11 cellular contexts compared by ENCODE assay signal in the genomic region with DNA sequence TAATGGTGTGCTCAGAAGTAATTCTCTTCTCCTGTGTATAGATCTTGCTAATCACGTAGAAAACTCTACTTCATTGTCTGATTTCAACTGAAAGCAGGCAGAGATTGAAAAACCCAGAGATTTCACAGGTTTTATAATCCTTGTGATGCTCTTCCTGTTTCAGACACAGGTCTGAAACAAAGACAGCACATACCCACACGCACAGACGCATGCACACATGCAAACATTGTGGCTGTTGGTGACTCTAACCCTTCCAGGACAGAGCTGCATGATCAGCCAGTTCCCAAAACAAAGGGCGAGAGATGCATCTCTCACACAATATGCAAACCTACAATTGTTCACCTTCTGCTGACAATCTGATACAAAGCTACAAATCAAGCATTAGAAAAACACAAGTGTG. TPM values are rescaled to one million over a fixed set of nuclear protein-coding genes. Genes with fewer than 3 reads are reported as not detected.
A peak's percentile ranks its signal among the peaks of the same experiment; 100 is the strongest.
DNase-seq lines count a peak whose midpoint lies in the region; ATAC-seq and TF ChIP-seq lines count a peak whose summit lies in the region.
"Had no signal": no experiment of that assay in that cellular context is flagged by ENCODE, and none has a peak within 500 bp of the region (broad histone marks: within the 10 kb centered on the region; RNA-seq: fewer than 3 reads in every experiment).

No MANE protein-coding gene starts in this region.

- no peak overlapping the region for H2AFZ ChIP-seq in GM23248

- no peak overlapping the region for H2AK5ac ChIP-seq in mesendoderm (ENCODE audit: low read length)

- in situ Hi-C loops in GM23248 (cut with MboI): no loop called here

- H3K4me3 Mint-ChIP-seq in progenitor cell of endocrine pancreas (ENCODE audit: low read depth): no peak overlapping the region
- H3K4me3 Mint-ChIP-seq: CD8-positive, alpha-beta memory T cell had no signal

- no peaks in the 10 kb centered on the region for H3K36me3 ChIP-seq in mesendoderm (ENCODE audit: control insufficient read depth, insufficient read depth, low read length)
- no peaks in the 10 kb centered on the region for H3K36me3 ChIP-seq in breast epithelium
- no peaks in the 10 kb centered on the region for H3K36me3 ChIP-seq in heart right ventricle
- H3K36me3 ChIP-seq in GM23248 (ENCODE audit: low read depth): no peaks in the 10 kb centered on the region

- ATAC-seq in GM18873 (IDR thresholded peaks at IDR 0.05; ENCODE audit: low FRiP score, unreplicated experiment) (peak; percentile 89), GM21529 (IDR thresholded peaks at IDR 0.05; ENCODE audit: unreplicated experiment) (peak; percentile 99), HG03066 (IDR thresholded peaks at IDR 0.05; ENCODE audit: low read depth, unreplicated experiment) (peak; percentile 99), heart right ventricle (no peak)

- no peak overlapping the region for H4K5ac ChIP-seq in mesendoderm (ENCODE audit: low read length)

- H3K79me2 ChIP-seq in mesendoderm (ENCODE audit: control insufficient read depth, insufficient read depth, low read length): no peaks in the 10 kb centered on the region
- no peaks in the 10 kb centered on the region for H3K79me2 ChIP-seq in GM23248 (ENCODE audit: insufficient read depth)

- H2BK15ac ChIP-seq in mesendoderm (replicated peaks; ENCODE audit: low read depth): no peak overlapping the region

- H3K9me3 Mint-ChIP-seq in progenitor cell of endocrine pancreas (ENCODE audit: low read depth): peaks cover 4% of the 10 kb centered on the region

- no peak overlapping the region for H3K18ac ChIP-seq in mesendoderm (ENCODE audit: low read length)

- no peak overlapping the region for H3K4me2 ChIP-seq in mesendoderm (ENCODE audit: low read length)
- no peak overlapping the region for H3K4me2 ChIP-seq in GM23248 (ENCODE audit: unreplicated experiment)

- no peak overlapping the region for H3K23ac ChIP-seq in mesendoderm (ENCODE audit: low read length)

- H3K9ac ChIP-seq in mesendoderm (ENCODE audit: low read length): no peak overlapping the region
- H3K9ac ChIP-seq in GM23248: no peak overlapping the region

- no peak overlapping the region for H3K27ac ChIP-seq in mesendoderm (ENCODE audit: low read depth, low read length)
- H3K27ac ChIP-seq in breast epithelium: no peak overlapping the region
- H3K27ac ChIP-seq in heart right ventricle: no peak overlapping the region
- H3K27ac ChIP-seq in GM23248: no peak overlapping the region

- peak; percentile 3 for DNase-seq in mesendoderm
- no peak for DNase-seq in breast epithelium (ENCODE audit: low spot score in 2 of 2)
- DNase-seq in progenitor cell of endocrine pancreas (ENCODE audit: low spot score, unreplicated experiment): no peak
- DNase-seq in heart right ventricle: no peak
- DNase-seq in GM23248: no peak
- DNase-seq: CD8-positive, alpha-beta memory T cell; midbrain; NCI-H1436 had no signal

- H3K27me3 ChIP-seq in mesendoderm (ENCODE audit: insufficient read depth, low read length, poor library complexity) (no peaks in the 10 kb centered on the region), breast epithelium (no peaks in the 10 kb centered on the region), heart right ventricle (no peaks in the 10 kb centered on the region), GM23248 (replicated peaks; ENCODE audit: insufficient read depth) (peaks cover 14% of the 10 kb centered on the region; the same call in 1 of the 2 replicates)

- no peaks in the 10 kb centered on the region for H3K36me3 Mint-ChIP-seq in progenitor cell of endocrine pancreas (ENCODE audit: insufficient read depth)
- H3K36me3 Mint-ChIP-seq: CD8-positive, alpha-beta memory T cell had no signal

- H3K27me3 Mint-ChIP-seq in progenitor cell of endocrine pancreas: no peaks in the 10 kb centered on the region
- H3K27me3 Mint-ChIP-seq: CD8-positive, alpha-beta memory T cell had no signal

- H3K4me3 ChIP-seq in mesendoderm (ENCODE audit: low read length): no peak overlapping the region
- no peak overlapping the region for H3K4me3 ChIP-seq in breast epithelium
- no peak overlapping the region for H3K4me3 ChIP-seq in heart right ventricle
- no peak overlapping the region for H3K4me3 ChIP-seq in GM23248

- no peak overlapping the region for H3K56ac ChIP-seq in mesendoderm (ENCODE audit: low read length)

- H4K20me1 ChIP-seq in GM23248 (ENCODE audit: insufficient read depth): no peaks in the 10 kb centered on the region

- H3K4ac ChIP-seq in mesendoderm (ENCODE audit: low read depth, low read length): no peak overlapping the region

- H3F3A ChIP-seq in GM23248 (ENCODE audit: insufficient read depth): no peaks in the 10 kb centered on the region

- intact Hi-C loops in breast epithelium (cut with DNase I; ENCODE audit: low total_unique reads): no loop called here
- intact Hi-C loops in heart right ventricle (cut with DNase I): no loop called here

- H3K9me3 ChIP-seq in breast epithelium (no peaks in the 10 kb centered on the region), heart right ventricle (peaks cover 0 to 4% (median 0%) of the 10 kb centered on the region in 11 donors), GM23248 (ENCODE audit: low read depth) (no peaks in the 10 kb centered on the region)

- H3K27ac Mint-ChIP-seq in progenitor cell of endocrine pancreas: no peak overlapping the region
- H3K27ac Mint-ChIP-seq: CD8-positive, alpha-beta memory T cell had no signal

- H3K9me2 ChIP-seq in GM23248 (ENCODE audit: insufficient read depth): no peaks in the 10 kb centered on the region

- H4K8ac ChIP-seq in mesendoderm (ENCODE audit: low read depth, low read length): no peak overlapping the region

- H3K4me1 Mint-ChIP-seq in progenitor cell of endocrine pancreas (ENCODE audit: low read depth): no peaks in the 10 kb centered on the region
- H3K4me1 Mint-ChIP-seq: CD8-positive, alpha-beta memory T cell had no signal

- TF ChIP-seq CTCF in breast epithelium (IDR thresholded peaks at IDR 0.05) (no peak), progenitor cell of endocrine pancreas (IDR thresholded peaks at IDR 0.05; ENCODE audit: unreplicated experiment) (no peak), heart right ventricle (IDR thresholded peaks at IDR 0.05) (no peak)

- TF ChIP-seq POLR2A in breast epithelium (IDR thresholded peaks at IDR 0.05): no peak

- no peak overlapping the region for H2BK120ac ChIP-seq in mesendoderm (ENCODE audit: low read depth, low read length)

- H2BK5ac ChIP-seq in mesendoderm (ENCODE audit: low read length): no peak overlapping the region

- H3K79me1 ChIP-seq in mesendoderm (ENCODE audit: low read length): no peaks in the 10 kb centered on the region

- H3K4me1 ChIP-seq in mesendoderm (ENCODE audit: control insufficient read depth, low read depth, low read length) (no peaks in the 10 kb centered on the region), breast epithelium (no peaks in the 10 kb centered on the region), heart right ventricle (no peaks in the 10 kb centered on the region), GM23248 (ENCODE audit: insufficient read depth) (no peaks in the 10 kb centered on the region)

- WGBS in mesendoderm (ENCODE audit: extremely low coverage, insufficient coverage, low lambda C conversion rate): no CpG with 5 or more reads among the region's 4 CpGs
- WGBS in heart right ventricle, 2 donors: 69 to 72% methylated on average over 4 of the region's 4 CpGs
- 38 to 43% methylated on average over 4 of the region's 4 CpGs for WGBS in GM23248 (ENCODE audit: low coverage in 1 of 2, low lambda C conversion rate in 2 of 2, missing lambda C conversion rate in 2 of 2), 2 experiments

RNA-seq across cellular contexts. Expression of gene TFEC, which starts 11.1 kb away (rescaled TPM):
- polyA plus RNA-seq in mesendoderm (2013, experiment 1 of 2): not detected
- 0.01 TPM for polyA plus RNA-seq in mesendoderm (2013, experiment 2 of 2)
- 10 to 100 TPM in 1 of 3 donors, 1 to 10 TPM in 2; 5.6 to 19.0 (median 7.2) TPM for total RNA-seq in breast epithelium
- not detected in 2 replicates for total RNA-seq in progenitor cell of endocrine pancreas
- 10 to 100 TPM in 1 of 10 donors, 1 to 10 TPM in 2, under 1 TPM in 7; 0.37 to 12.4 (median 0.70) TPM for total RNA-seq in heart right ventricle
- polyA plus RNA-seq in heart right ventricle: 1 to 10 TPM in 1 of 2 donors, under 1 TPM in 1; 0.28 to 2.3 TPM
- total RNA-seq in GM23248 (2014; rRNA removed; shearing (Covaris generic)): 0.51 TPM in 1 of 2 replicates, not detected in the other
- not detected in 2 replicates for polyA plus RNA-seq in GM23248 (2016; fragmentation: Nextera tagmentation; extraction: Ambion mirVana)
- polyA plus RNA-seq: CD8-positive, alpha-beta memory T cell had no signal

Comparison
In these comparisons a context has a peak if more than half of its experiments do, and no peak if none do; other contexts are left out.
1. ATAC-seq: peak in GM18873 (single experiment), GM21529 (single experiment) and HG03066 (single experiment); none in heart right ventricle (0 of 8).